1 cellular context compared by ENCODE assay signal in the genomic region with DNA sequence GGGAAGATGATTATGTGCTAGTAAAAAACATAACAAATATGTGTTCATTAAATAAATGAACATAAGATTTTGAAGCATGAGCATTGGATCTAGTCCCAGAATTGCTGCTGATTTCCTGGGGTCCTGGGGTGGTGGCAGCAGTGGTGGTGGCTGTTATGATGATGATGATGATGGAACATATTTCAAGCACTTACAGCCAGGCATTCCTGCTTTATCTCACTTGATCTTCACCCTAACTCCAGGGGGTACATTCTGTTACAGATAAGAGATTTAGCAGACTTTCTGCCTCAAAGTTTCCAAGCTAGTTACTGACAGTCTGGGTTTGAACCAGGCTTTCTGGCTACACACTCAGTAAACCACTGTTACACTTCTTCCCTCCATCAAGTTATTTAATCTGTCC.
TF ChIP-seq lines count a peak whose summit lies in the region.

No MANE protein-coding gene starts in this region.

TF ChIP-seq in SK-N-SH treated with all-trans-retinoic acid at 6 μM for 48 hours, 23 proteins besides CTCF, POLR2A, EP300 and RAD21 (continued from another document):
- TF ChIP-seq CREB5 (CRISPR knock-in tag; IDR thresholded peaks at IDR 0.05; ENCODE audit: low read depth) (no peak), TOX (CRISPR knock-in tag; IDR thresholded peaks at IDR 0.05; ENCODE audit: borderline replicate concordance) (no peak), OSR1 (CRISPR knock-in tag; IDR thresholded peaks at IDR 0.05) (no peak), BACH2 (CRISPR knock-in tag; IDR thresholded peaks at IDR 0.05; ENCODE audit: borderline replicate concordance) (no peak), TCF4 (CRISPR knock-in tag; IDR thresholded peaks at IDR 0.05; ENCODE audit: borderline replicate concordance) (no peak)
- TF ChIP-seq, protein P1, sequence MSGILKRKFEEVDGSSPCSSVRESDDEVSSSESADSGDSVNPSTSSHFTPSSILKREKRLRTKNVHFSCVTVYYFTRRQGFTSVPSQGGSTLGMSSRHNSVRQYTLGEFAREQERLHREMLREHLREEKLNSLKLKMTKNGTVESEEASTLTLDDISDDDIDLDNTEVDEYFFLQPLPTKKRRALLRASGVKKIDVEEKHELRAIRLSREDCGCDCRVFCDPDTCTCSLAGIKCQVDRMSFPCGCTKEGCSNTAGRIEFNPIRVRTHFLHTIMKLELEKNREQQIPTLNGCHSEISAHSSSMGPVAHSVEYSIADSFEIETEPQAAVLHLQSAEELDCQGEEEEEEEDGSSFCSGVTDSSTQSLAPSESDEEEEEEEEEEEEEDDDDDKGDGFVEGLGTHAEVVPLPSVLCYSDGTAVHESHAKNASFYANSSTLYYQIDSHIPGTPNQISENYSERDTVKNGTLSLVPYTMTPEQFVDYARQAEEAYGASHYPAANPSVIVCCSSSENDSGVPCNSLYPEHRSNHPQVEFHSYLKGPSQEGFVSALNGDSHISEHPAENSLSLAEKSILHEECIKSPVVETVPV (CRISPR knock-in tag; IDR thresholded peaks at IDR 0.05) = no peak
